20 cellular contexts compared by ENCODE assay signal in the genomic region with DNA sequence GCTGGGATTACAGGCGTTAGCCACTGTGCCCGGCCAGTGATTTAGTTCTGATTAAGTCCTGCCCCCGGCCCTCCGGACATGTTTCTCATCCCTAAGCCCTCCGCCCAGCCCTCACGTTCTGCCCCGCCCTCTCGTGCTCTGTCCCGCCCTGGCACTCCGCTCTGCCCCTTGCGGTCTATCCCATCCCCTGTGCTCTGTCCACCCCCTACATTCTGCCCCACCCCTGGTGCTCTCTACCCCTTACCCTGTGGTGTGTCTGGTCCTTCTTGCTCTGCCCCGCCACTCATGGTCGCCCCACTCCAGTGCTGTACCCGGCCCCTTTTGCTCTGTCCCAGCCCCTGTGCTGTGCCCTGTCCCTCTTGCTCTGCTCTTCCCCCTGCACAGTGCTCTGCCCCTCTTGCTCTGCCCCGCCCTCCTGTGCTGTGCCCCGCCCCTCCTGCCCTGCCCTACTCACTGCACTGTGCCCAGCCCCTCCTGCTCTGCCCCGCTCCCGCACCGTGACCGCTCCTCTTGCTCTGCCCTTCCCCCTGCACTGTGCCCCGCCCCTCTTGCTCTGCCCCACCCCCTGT. TPM values are rescaled to one million over a fixed set of nuclear protein-coding genes. Genes with fewer than 3 reads are reported as not detected.
A peak's percentile ranks its signal among the peaks of the same experiment; 100 is the strongest.
DNase-seq lines count a peak whose midpoint lies in the region; ATAC-seq and TF ChIP-seq lines count a peak whose summit lies in the region.
"Had no signal": no experiment of that assay in that cellular context is flagged by ENCODE, and none has a peak within 500 bp of the region (broad histone marks: within the 10 kb centered on the region; RNA-seq: fewer than 3 reads in every experiment).

No MANE protein-coding gene starts in this region.

- peaks cover 0 to 4% of the 10 kb centered on the region in 2 donors for H3K36me3 Mint-ChIP-seq in activated naive CD4-positive, alpha-beta T cell treated with anti-CD3 and anti-CD28 coated beads, Interleukin-2, amount 50 U/mL, for 72 hours
- H3K36me3 Mint-ChIP-seq: naive B cell, type B pancreatic cell had no signal

- DNase-seq in G401 (ENCODE audit: low spot score), result peak; percentile 28
- peak; percentile 46 for DNase-seq in SW480 (ENCODE audit: low spot score)
- no peak for DNase-seq in NK-92 (lab: John Stamatoyannopoulos, UW; ENCODE audit: unreplicated experiment)
- DNase-seq in amygdala (lab: John Stamatoyannopoulos, UW), result no peak
- DNase-seq in activated naive CD4-positive, alpha-beta T cell treated with anti-CD3 and anti-CD28 coated beads, Interleukin-2, amount 50 U/mL, for 72 hours (ENCODE audit: low spot score in 2 of 2), result no peak
- DNase-seq: activated CD4-positive, alpha-beta memory T cell treated with anti-CD3 and anti-CD28 coated beads for 36 hours; activated gamma-delta T cell; AML-193; kidney; naive B cell; NCI-H1105; NCI-H446 treated with DMSO at 0.1 percent for 48 hours; RPMI8226; stimulated activated CD8-positive, alpha-beta memory T cell treated with anti-CD3 and anti-CD28 coated beads, Interleukin-4, amount 100 ng/mL, for 48 hours had no signal

- peak overlapping the region; percentile 99 for H3K27ac ChIP-seq in 22Rv1
- H3K27ac ChIP-seq: breast epithelium had no signal

- H3K9me3 Mint-ChIP-seq in activated naive CD4-positive, alpha-beta T cell treated with anti-CD3 and anti-CD28 coated beads, Interleukin-2, amount 50 U/mL, for 72 hours, result no peaks in the 10 kb centered on the region
- H3K9me3 Mint-ChIP-seq: activated CD4-positive, alpha-beta memory T cell treated with anti-CD3 and anti-CD28 coated beads for 36 hours; naive B cell; type B pancreatic cell had no signal

- no peaks in the 10 kb centered on the region for H3K9me3 ChIP-seq in iPS-18c (ENCODE audit: control insufficient read depth, insufficient read depth, low read length)
- H3K9me3 ChIP-seq: breast epithelium had no signal

- H3K27ac Mint-ChIP-seq in activated naive CD4-positive, alpha-beta T cell treated with anti-CD3 and anti-CD28 coated beads, Interleukin-2, amount 50 U/mL, for 72 hours, result no peak overlapping the region
- H3K27ac Mint-ChIP-seq: activated CD4-positive, alpha-beta memory T cell treated with anti-CD3 and anti-CD28 coated beads for 36 hours; naive B cell; type B pancreatic cell had no signal

- in situ Hi-C loops in G401 (cut with HindIII; ENCODE audit: low sequenced_read_pairs), result no loop called here

- ATAC-seq in GM18519 (IDR thresholded peaks at IDR 0.05; ENCODE audit: low FRiP score, unreplicated experiment), result no peak
- no peak for ATAC-seq in activated naive CD4-positive, alpha-beta T cell treated with anti-CD3 and anti-CD28 coated beads, Interleukin-2, amount 50 U/mL, for 72 hours

- H3K4me3 ChIP-seq in iPS-18c (ENCODE audit: insufficient read depth, low read depth, low read length), result peak overlapping the region; percentile 28; the same call in 1 of the 2 replicates
- H3K4me3 ChIP-seq: breast epithelium had no signal

- peak; percentile 73 for TF ChIP-seq CTCF in 22Rv1 (IDR thresholded peaks at IDR 0.05)

RNA-seq across cellular contexts. Expression of a gene that starts 3.0 kb away (rescaled TPM):
- total RNA-seq in G401 (2014; rRNA removed; shearing (Covaris generic)), result 35.0 and 41.1 TPM in 2 replicates
- total RNA-seq in activated naive CD4-positive, alpha-beta T cell treated with anti-CD3 and anti-CD28 coated beads, Interleukin-2, amount 50 U/mL, for 72 hours, result 10 to 100 TPM; 11.1 to 46.1 TPM

RNA-seq across cellular contexts. Expression of a gene that starts 5.7 kb away (rescaled TPM):
- total RNA-seq in G401 (2014; rRNA removed; shearing (Covaris generic)), result 3.1 and 4.3 TPM in 2 replicates
- total RNA-seq in activated naive CD4-positive, alpha-beta T cell treated with anti-CD3 and anti-CD28 coated beads, Interleukin-2, amount 50 U/mL, for 72 hours, result 1 to 10 TPM; 4.5 to 7.2 TPM

RNA-seq across cellular contexts. Expression of a gene that starts 31.0 kb away (rescaled TPM):
- 15.0 and 28.2 TPM in 2 replicates for total RNA-seq in G401 (2014; rRNA removed; shearing (Covaris generic))
- total RNA-seq in activated naive CD4-positive, alpha-beta T cell treated with anti-CD3 and anti-CD28 coated beads, Interleukin-2, amount 50 U/mL, for 72 hours, result 10 to 100 TPM; 30.0 to 39.7 TPM

RNA-seq across cellular contexts. Expression of a gene that starts 34.7 kb away (rescaled TPM):
- 19.0 and 25.4 TPM in 2 replicates for total RNA-seq in G401 (2014; rRNA removed; shearing (Covaris generic))
- 100 to 1,000 TPM in 1 of 2 donors, 10 to 100 TPM in 1; 70.2 to 100 TPM for total RNA-seq in activated naive CD4-positive, alpha-beta T cell treated with anti-CD3 and anti-CD28 coated beads, Interleukin-2, amount 50 U/mL, for 72 hours

RNA-seq across cellular contexts. Expression of a gene that starts 36.8 kb away (rescaled TPM):
- total RNA-seq in G401 (2014; rRNA removed; shearing (Covaris generic)), result not detected in 2 replicates
- under 1 TPM in 1 of 2 donors, not detected in 1; 0.20 TPM for total RNA-seq in activated naive CD4-positive, alpha-beta T cell treated with anti-CD3 and anti-CD28 coated beads, Interleukin-2, amount 50 U/mL, for 72 hours
- total RNA-seq: HT1080 had no signal

Comparison
In these comparisons a context has a peak if more than half of its experiments do, and no peak if none do; other contexts are left out.
1. DNase-seq: peak in G401 (single experiment) and SW480 (single experiment); none in NK-92 (single experiment), amygdala (0 of 56) and activated naive CD4-positive, alpha-beta T cell treated with anti-CD3 and anti-CD28 coated beads, Interleukin-2, amount 50 U/mL, for 72 hours (0 of 2).